8 cellular contexts compared by ENCODE assay signal in genomic region chr7:73737491-73738219, GRCh38. TPM values are rescaled to one million over a fixed set of nuclear protein-coding genes. Genes with fewer than 3 reads are reported as not detected.
DNase-seq lines count a peak whose midpoint lies in the region; ATAC-seq and TF ChIP-seq lines count a peak whose summit lies in the region.

No MANE protein-coding gene starts in this region.

- peaks cover 10% of the 10 kb centered on the region for H3K4me1 ChIP-seq in testis

- peak overlapping the region; percentile 77 for H3K4me3 ChIP-seq in testis

- no peaks in the 10 kb centered on the region for H3K9me3 ChIP-seq in testis

- H3K4me3 Mint-ChIP-seq in activated CD8-positive, alpha-beta memory T cell treated with anti-CD3 and anti-CD28 coated beads, Interleukin-2, amount 10 ng/mL, durations not matched to agents 7 days and 5 days: peak overlapping the region; percentile 84
- H3K4me3 Mint-ChIP-seq in activated naive CD8-positive, alpha-beta T cell treated with anti-CD3 and anti-CD28 coated beads, Interleukin-2, amount 50 U/mL, for 24 hours: peak overlapping the region; percentile 89

- no peak for TF ChIP-seq POLR2A in testis (IDR thresholded peaks at IDR 0.05)

- H3K27me3 Mint-ChIP-seq in activated CD8-positive, alpha-beta memory T cell treated with anti-CD3 and anti-CD28 coated beads, Interleukin-2, amount 10 ng/mL, durations not matched to agents 7 days and 5 days: no peaks in the 10 kb centered on the region
- no peaks in the 10 kb centered on the region for H3K27me3 Mint-ChIP-seq in activated naive CD8-positive, alpha-beta T cell treated with anti-CD3 and anti-CD28 coated beads, Interleukin-2, amount 50 U/mL, for 24 hours

- no peak for TF ChIP-seq CTCF in testis (IDR thresholded peaks at IDR 0.05)

- no peak for ATAC-seq in activated CD8-positive, alpha-beta memory T cell treated with anti-CD3 and anti-CD28 coated beads, Interleukin-2, amount 10 ng/mL, durations not matched to agents 7 days and 5 days
- no peak for ATAC-seq in activated naive CD8-positive, alpha-beta T cell treated with anti-CD3 and anti-CD28 coated beads, Interleukin-2, amount 50 U/mL, for 24 hours

- peaks cover 2% of the 10 kb centered on the region for H3K36me3 Mint-ChIP-seq in activated CD8-positive, alpha-beta memory T cell treated with anti-CD3 and anti-CD28 coated beads, Interleukin-2, amount 10 ng/mL, durations not matched to agents 7 days and 5 days
- no peaks in the 10 kb centered on the region for H3K36me3 Mint-ChIP-seq in activated naive CD8-positive, alpha-beta T cell treated with anti-CD3 and anti-CD28 coated beads, Interleukin-2, amount 50 U/mL, for 24 hours (ENCODE audit: low read depth)

- intact Hi-C loops in testis (cut with DNase I; ENCODE audit: low total_unique reads): no loop called here

- peak overlapping the region; percentile 95 for H3K27ac Mint-ChIP-seq in activated CD8-positive, alpha-beta memory T cell treated with anti-CD3 and anti-CD28 coated beads, Interleukin-2, amount 10 ng/mL, durations not matched to agents 7 days and 5 days
- peak overlapping the region; percentile 90 for H3K27ac Mint-ChIP-seq in activated naive CD8-positive, alpha-beta T cell treated with anti-CD3 and anti-CD28 coated beads, Interleukin-2, amount 50 U/mL, for 24 hours

- H3K36me3 ChIP-seq in testis (ENCODE audit: low read depth, missing control alignments): no peaks in the 10 kb centered on the region

- peaks cover 21% of the 10 kb centered on the region for H3K4me1 Mint-ChIP-seq in activated CD8-positive, alpha-beta memory T cell treated with anti-CD3 and anti-CD28 coated beads, Interleukin-2, amount 10 ng/mL, durations not matched to agents 7 days and 5 days
- H3K4me1 Mint-ChIP-seq in activated naive CD8-positive, alpha-beta T cell treated with anti-CD3 and anti-CD28 coated beads, Interleukin-2, amount 50 U/mL, for 24 hours: peaks cover 11% of the 10 kb centered on the region

- WGBS in testis, 2 donors: 40 to 63% methylated on average over 11 to 13 of the region's 17 CpGs

- CTCF ChIA-PET in activated CD8-positive, alpha-beta memory T cell treated with anti-CD3 and anti-CD28 coated beads, Interleukin-2, amount 10 ng/mL, durations not matched to agents 7 days and 5 days (lab: Charles Lee): interaction anchor here (0.6 to 8.9 kb wide), 6 partner anchors 9 to 259 kb away, joined by 3 to 147 read pairs (median 4); partner anchors contain the start of genes METTL27 and STX1A

- H3K27me3 ChIP-seq in layer of hippocampus (ENCODE audit: control insufficient read depth, insufficient read depth, low read length) (no peaks in the 10 kb centered on the region), testis (no peaks in the 10 kb centered on the region)

- H3K27ac ChIP-seq in layer of hippocampus (ENCODE audit: low read depth, low read length) (peak overlapping the region; percentile 73), testis (peak overlapping the region in 1 of 2 donors; percentile 69)

- no peaks in the 10 kb centered on the region for H3K9me3 Mint-ChIP-seq in activated CD8-positive, alpha-beta memory T cell treated with anti-CD3 and anti-CD28 coated beads, Interleukin-2, amount 10 ng/mL, durations not matched to agents 7 days and 5 days (ENCODE audit: low read depth)
- no peaks in the 10 kb centered on the region for H3K9me3 Mint-ChIP-seq in activated naive CD8-positive, alpha-beta T cell treated with anti-CD3 and anti-CD28 coated beads, Interleukin-2, amount 50 U/mL, for 24 hours

- no peak for DNase-seq in activated CD8-positive, alpha-beta memory T cell treated with anti-CD3 and anti-CD28 coated beads, Interleukin-2, amount 10 ng/mL, durations not matched to agents 7 days and 5 days
- no peak for DNase-seq in activated CD8-positive, alpha-beta memory T cell treated with anti-CD3 and anti-CD28 coated beads, Interleukin-2, amount 50 U/mL, for 48 hours
- no peak for DNase-seq in activated naive CD8-positive, alpha-beta T cell treated with anti-CD3 and anti-CD28 coated beads, Interleukin-2, amount 50 U/mL, for 24 hours
- DNase-seq in testis: no peak
- DNase-seq in nucleus accumbens (lab: John Stamatoyannopoulos, UW): no peak
- no peak for DNase-seq in GM03348 (ENCODE audit: low spot score)
- no peak for DNase-seq in NCI-H1694 (lab: John Stamatoyannopoulos, UW)

RNA-seq across cellular contexts. Expression of gene ABHD11, which starts 0.9 kb away (rescaled TPM):
- total RNA-seq in activated CD8-positive, alpha-beta memory T cell treated with anti-CD3 and anti-CD28 coated beads, Interleukin-2, amount 10 ng/mL, durations not matched to agents 7 days and 5 days: 10 to 100 TPM; 15.9 to 19.2 TPM
- total RNA-seq in testis: 10 to 100 TPM; 29.0 to 33.1 TPM
- 21.6 TPM for polyA plus RNA-seq in testis (ENCODE audit: insufficient read depth, low read depth, low replicate concordance)

RNA-seq across cellular contexts. Expression of gene STX1A, which starts 18.2 kb away (rescaled TPM):
- total RNA-seq in activated CD8-positive, alpha-beta memory T cell treated with anti-CD3 and anti-CD28 coated beads, Interleukin-2, amount 10 ng/mL, durations not matched to agents 7 days and 5 days: 10 to 100 TPM; 13.8 to 15.8 TPM
- 10 to 100 TPM; 24.7 to 28.2 TPM for total RNA-seq in testis
- 13.2 TPM for polyA plus RNA-seq in testis (ENCODE audit: insufficient read depth, low read depth, low replicate concordance)

RNA-seq across cellular contexts. Expression of gene CLDN3, which starts 32.4 kb away (rescaled TPM):
- not detected for total RNA-seq in activated CD8-positive, alpha-beta memory T cell treated with anti-CD3 and anti-CD28 coated beads, Interleukin-2, amount 10 ng/mL, durations not matched to agents 7 days and 5 days
- total RNA-seq in testis: 1 to 10 TPM; 1.9 to 5.1 TPM
- polyA plus RNA-seq in testis (ENCODE audit: insufficient read depth, low read depth, low replicate concordance): 6.1 TPM

RNA-seq across cellular contexts. Expression of gene BUD23, which starts 54.3 kb away (rescaled TPM):
- total RNA-seq in activated CD8-positive, alpha-beta memory T cell treated with anti-CD3 and anti-CD28 coated beads, Interleukin-2, amount 10 ng/mL, durations not matched to agents 7 days and 5 days: 10 to 100 TPM; 60.5 to 72.7 TPM
- total RNA-seq in testis: 100 to 1,000 TPM; 241 to 252 TPM
- polyA plus RNA-seq in testis (ENCODE audit: insufficient read depth, low read depth, low replicate concordance): 231 TPM

RNA-seq across cellular contexts. Expression of gene DNAJC30, which starts 54.4 kb away (rescaled TPM):
- total RNA-seq in activated CD8-positive, alpha-beta memory T cell treated with anti-CD3 and anti-CD28 coated beads, Interleukin-2, amount 10 ng/mL, durations not matched to agents 7 days and 5 days: 1 to 10 TPM; 7.0 to 9.0 TPM
- total RNA-seq in testis: 10 to 100 TPM; 19.7 to 25.0 TPM
- polyA plus RNA-seq in testis (ENCODE audit: insufficient read depth, low read depth, low replicate concordance): 27.7 TPM
